In genomic region chr12:14373202-14373601, GRCh38 we compare ENCODE assay signal across 10 cellular contexts. TPM values are rescaled to one million over a fixed set of nuclear protein-coding genes. Genes with fewer than 3 reads are reported as not detected.
DNase-seq lines count a peak whose midpoint lies in the region; ATAC-seq and TF ChIP-seq lines count a peak whose summit lies in the region.
"Had no signal": no experiment of that assay in that cellular context is flagged by ENCODE, and none has a peak within 500 bp of the region (broad histone marks: within the 10 kb centered on the region; RNA-seq: fewer than 3 reads in every experiment).

No MANE protein-coding gene starts in this region.

- H3K79me2 ChIP-seq in PC-3 (ENCODE audit: low read length) = peaks cover 100% of the 10 kb centered on the region
- peaks cover 100% of the 10 kb centered on the region for H3K79me2 ChIP-seq in neural progenitor cell (ENCODE audit: low read depth)

- H3K4me2 ChIP-seq in PC-3 (ENCODE audit: low read length) (peak overlapping the region; percentile 70), neural progenitor cell (peak overlapping the region; percentile 7)

- peak; percentile 86 for ATAC-seq in PC-3
- no peak for ATAC-seq in GM21737 (IDR thresholded peaks at IDR 0.05; ENCODE audit: unreplicated experiment)

- BruUV-seq in PC-3 (replicated peaks; lab: Mats Ljungman, UMichigan) = no TSS peak

- H4K20me1 ChIP-seq in PC-3 (ENCODE audit: low read length) (no peaks in the 10 kb centered on the region), neural progenitor cell (ENCODE audit: low read depth) (peaks cover 8% of the 10 kb centered on the region)

- H3F3A ChIP-seq in PC-3 (ENCODE audit: low read length, unreplicated experiment) = no peaks in the 10 kb centered on the region
- H3F3A ChIP-seq in neural progenitor cell (ENCODE audit: low read depth) = peaks cover 5% of the 10 kb centered on the region

- DNase-seq in EH (ENCODE audit: low read depth) = peak; percentile 69
- peak; percentile 76 for DNase-seq in PC-3
- no peak for DNase-seq in endodermal cell
- no peak for DNase-seq in neural progenitor cell (ENCODE audit: low spot score)
- DNase-seq in cerebellar nuclear complex (lab: John Stamatoyannopoulos, UW) = no peak
- no peak for DNase-seq in ecto neural progenitor cell (ENCODE audit: low spot score)
- DNase-seq in NCI-H1694 treated with DMSO at 0.1 percent for 48 hours (lab: John Stamatoyannopoulos, UW) = no peak
- DNase-seq: stimulated activated CD8-positive, alpha-beta memory T cell treated with anti-CD3 and anti-CD28 coated beads, Interleukin-4, amount 100 ng/mL, for 48 hours had no signal

- CTCF ChIA-PET in PC-3 (lab: Charles Lee) = interaction anchor here (0.6 to 0.8 kb wide), 2 partner anchors 115 to 412 kb away, joined by 3 read pairs; no protein-coding TSS in a partner anchor

- H3K9me3 Mint-ChIP-seq in endodermal cell (peaks cover 17% of the 10 kb centered on the region), neural progenitor cell (peaks cover 69% of the 10 kb centered on the region)

- intact Hi-C loops in PC-3 (cut with micrococcal nuclease) = no loop called here

- H3K4me1 Mint-ChIP-seq in endodermal cell (peaks cover 27% of the 10 kb centered on the region), neural progenitor cell (no peaks in the 10 kb centered on the region)

- POLR2A ChIA-PET in PC-3 (lab: Charles Lee; ENCODE audit: unreplicated experiment) = no interaction called here

- H2AFZ ChIP-seq in PC-3 (ENCODE audit: low read length) (no peak overlapping the region), neural progenitor cell (replicated peaks) (no peak overlapping the region)

- H3K4me3 Mint-ChIP-seq in endodermal cell (no peak overlapping the region), neural progenitor cell (no peak overlapping the region)

- H3K9me3 ChIP-seq in PC-3 (ENCODE audit: low read length) (no peaks in the 10 kb centered on the region), endodermal cell (ENCODE audit: control insufficient read depth, low read length) (peaks cover 24% of the 10 kb centered on the region), neural progenitor cell (ENCODE audit: low read depth) (no peaks in the 10 kb centered on the region)
- H3K9me3 ChIP-seq: SJSA1 had no signal

- H3K27ac Mint-ChIP-seq in endodermal cell (peak overlapping the region; percentile 52), neural progenitor cell (no peak overlapping the region)

- H3K36me3 ChIP-seq in PC-3 (ENCODE audit: low read depth, low read length) = peaks cover 5% of the 10 kb centered on the region; the same call in 1 of the 2 replicates
- H3K36me3 ChIP-seq in endodermal cell (ENCODE audit: control insufficient read depth, insufficient read depth, low read length) = peaks cover 15% of the 10 kb centered on the region
- no peaks in the 10 kb centered on the region for H3K36me3 ChIP-seq in neural progenitor cell
- H3K36me3 ChIP-seq: SJSA1 had no signal

- no peaks in the 10 kb centered on the region for H3K9me2 ChIP-seq in PC-3 (replicated peaks; ENCODE audit: low read length)

- H3K27me3 Mint-ChIP-seq in endodermal cell (ENCODE audit: insufficient read depth) (no peaks in the 10 kb centered on the region), neural progenitor cell (ENCODE audit: insufficient read depth, low read depth) (peaks cover 2% of the 10 kb centered on the region)

- H3K27ac ChIP-seq in PC-3 (ENCODE audit: low read length) (peak overlapping the region; percentile 95), endodermal cell (ENCODE audit: low read depth, low read length) (no peak overlapping the region), neural progenitor cell (no peak overlapping the region)
- H3K27ac ChIP-seq: SJSA1 had no signal

- TF ChIP-seq CTCF in PC-3 (conservative IDR thresholded peaks at IDR 0.05; ENCODE audit: low read depth, low read length) = no peak
- TF ChIP-seq CTCF in endodermal cell (conservative IDR thresholded peaks at IDR 0.05) = no peak
- TF ChIP-seq CTCF in neural progenitor cell (IDR thresholded peaks at IDR 0.05) = no peak

- H3K4me3 ChIP-seq in PC-3 (ENCODE audit: low read length) (no peak overlapping the region), endodermal cell (ENCODE audit: low read length) (no peak overlapping the region), neural progenitor cell (no peak overlapping the region)
- H3K4me3 ChIP-seq: SJSA1 had no signal

- no peaks in the 10 kb centered on the region for H3K27me3 ChIP-seq in PC-3 (ENCODE audit: low read length)
- no peaks in the 10 kb centered on the region for H3K27me3 ChIP-seq in endodermal cell (ENCODE audit: control insufficient read depth, insufficient read depth, low read length, poor library complexity, severe bottlenecking)
- no peaks in the 10 kb centered on the region for H3K27me3 ChIP-seq in neural progenitor cell
- H3K27me3 ChIP-seq: SJSA1 had no signal

- H3K4me1 ChIP-seq in PC-3 (ENCODE audit: insufficient read depth, low read length) (peaks cover 17% of the 10 kb centered on the region), endodermal cell (ENCODE audit: control insufficient read depth, insufficient read depth, low read length) (peaks cover 3% of the 10 kb centered on the region), neural progenitor cell (peaks cover 38% of the 10 kb centered on the region)
- H3K4me1 ChIP-seq: SJSA1 had no signal

- peaks cover 37% of the 10 kb centered on the region for H3K36me3 Mint-ChIP-seq in endodermal cell (ENCODE audit: low read depth)
- peaks cover 46% of the 10 kb centered on the region for H3K36me3 Mint-ChIP-seq in neural progenitor cell

- peak overlapping the region; percentile 56; the same call in 1 of the 2 replicates for H3K9ac ChIP-seq in PC-3 (ENCODE audit: low read length)
- no peak overlapping the region for H3K9ac ChIP-seq in endodermal cell (ENCODE audit: extremely low read depth, low read length, poor library complexity, severe bottlenecking)
- no peak overlapping the region for H3K9ac ChIP-seq in neural progenitor cell

RNA-seq across cellular contexts. Expression of gene ATF7IP, which starts 7.7 kb away (rescaled TPM):
- 12.5 and 16.9 TPM in 2 replicates for total RNA-seq in PC-3 (2014; rRNA removed)
- 100 to 1,000 TPM; 174 to 222 TPM for total RNA-seq in endodermal cell
- polyA plus RNA-seq in endodermal cell (2013, experiment 1 of 2) = 71.3 TPM
- polyA plus RNA-seq in endodermal cell (2013, experiment 2 of 2) = 71.2 TPM
- 130 and 187 TPM in 2 replicates for total RNA-seq in neural progenitor cell (ENCODE audit: low replicate concordance)

Comparison
In these comparisons a context has a peak if more than half of its experiments do, and no peak if none do; other contexts are left out.
1. DNase-seq: peak in EH (single experiment) and PC-3 (single experiment); none in endodermal cell (single experiment), neural progenitor cell (single experiment), cerebellar nuclear complex (0 of 2), ecto neural progenitor cell (single experiment) and NCI-H1694 treated with DMSO at 0.1 percent for 48 hours (single experiment).